Comparison of ENCODE assay signal across 14 cellular contexts in the genomic region with DNA sequence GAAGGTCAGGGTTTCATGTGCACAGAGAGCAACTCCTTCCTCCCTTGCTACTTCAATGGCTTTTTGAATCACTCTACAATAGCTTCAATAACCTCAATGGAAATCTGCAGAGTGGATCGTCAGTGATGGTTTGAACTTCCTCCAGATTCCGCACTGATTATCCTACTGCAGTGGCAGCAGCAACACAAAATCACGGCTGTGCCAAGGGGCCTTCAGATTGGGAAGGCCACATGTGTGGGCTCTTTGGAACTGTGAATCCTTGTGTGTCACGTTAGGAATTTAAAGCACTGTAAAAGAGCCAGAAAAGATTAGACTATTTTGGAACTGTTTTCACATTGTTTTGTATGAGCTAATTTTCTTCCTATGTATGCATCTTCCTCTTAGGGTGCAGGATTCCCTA.
DNase-seq lines count a peak whose midpoint lies in the region; ATAC-seq and TF ChIP-seq lines count a peak whose summit lies in the region.
"Had no signal": no experiment of that assay in that cellular context is flagged by ENCODE, and none has a peak within 500 bp of the region (broad histone marks: within the 10 kb centered on the region; RNA-seq: fewer than 3 reads in every experiment).

No MANE protein-coding gene starts in this region.

- DNase-seq in left ventricle myocardium inferior = no peak
- DNase-seq in Right ventricle myocardium superior = no peak
- DNase-seq in esophagus muscularis mucosa (ENCODE audit: extremely low spot score) = peak; percentile 68
- peak; percentile 36 for DNase-seq in occipital lobe (lab: John Stamatoyannopoulos, UW)
- no peak for DNase-seq in OCI-M1 (lab: John Stamatoyannopoulos, UW)
- DNase-seq in cerebellar cortex (ENCODE audit: low spot score) = no peak
- DNase-seq: 8988T, AML-193, DMS53, GOT3, H9 had no signal

- H3K4me1 ChIP-seq in left ventricle myocardium inferior = peaks cover 53% of the 10 kb centered on the region
- peaks cover 12 to 24% (median 21%) of the 10 kb centered on the region in 4 donors for H3K4me1 ChIP-seq in esophagus muscularis mucosa

- 49% methylated on average over 4 of the region's 4 CpGs for WGBS in esophagus muscularis mucosa

- peak overlapping the region; percentile 70 for H3K4me3 ChIP-seq in left ventricle myocardium inferior
- H3K4me3 ChIP-seq in esophagus muscularis mucosa = no peak overlapping the region
- H3K4me3 ChIP-seq: BLaER1, GM12878 had no signal

- intact Hi-C loops in left ventricle myocardium inferior (cut with micrococcal nuclease) (no loop called here), Right ventricle myocardium superior (cut with DNase I) (no loop called here), esophagus muscularis mucosa (cut with DNase I) (no loop called here)

- TF ChIP-seq CTCF in left ventricle myocardium inferior (IDR thresholded peaks at IDR 0.05; ENCODE audit: borderline replicate concordance) (no peak), esophagus muscularis mucosa (IDR thresholded peaks at IDR 0.05) (no peak)

- no peak for ATAC-seq in Right ventricle myocardium superior (ENCODE audit: poor library complexity)
- ATAC-seq in GM18502 (IDR thresholded peaks at IDR 0.05; ENCODE audit: poor library complexity, unreplicated experiment) = no peak
- ATAC-seq: GM12878 had no signal

- no peak for TF ChIP-seq POLR2A in esophagus muscularis mucosa (IDR thresholded peaks at IDR 0.05; ENCODE audit: low read depth)

- peak overlapping the region; percentile 95 for H3K27ac ChIP-seq in left ventricle myocardium inferior (replicated peaks)
- no peak overlapping the region for H3K27ac ChIP-seq in esophagus muscularis mucosa (replicated peaks in 1 of 4)
- H3K27ac ChIP-seq: BLaER1 had no signal

- TF ChIP-seq EP300 in esophagus muscularis mucosa (IDR thresholded peaks at IDR 0.05) = no peak

- peaks cover 19% of the 10 kb centered on the region for H3K27me3 ChIP-seq in left ventricle myocardium inferior (ENCODE audit: low read depth)
- H3K27me3 ChIP-seq in esophagus muscularis mucosa = peaks cover 0 to 34% (median 13%) of the 10 kb centered on the region in 4 donors
- H3K27me3 ChIP-seq: BLaER1 had no signal

- no peaks in the 10 kb centered on the region for H3K36me3 ChIP-seq in left ventricle myocardium inferior
- H3K36me3 ChIP-seq in esophagus muscularis mucosa = no peaks in the 10 kb centered on the region
- H3K36me3 ChIP-seq: BLaER1 had no signal

- H3K9me3 ChIP-seq in left ventricle myocardium inferior (replicated peaks) = no peaks in the 10 kb centered on the region
- H3K9me3 ChIP-seq in esophagus muscularis mucosa = no peaks in the 10 kb centered on the region

Comparison
In these comparisons a context has a peak if more than half of its experiments do, and no peak if none do; other contexts are left out.
1. DNase-seq: peak in esophagus muscularis mucosa (single experiment) and occipital lobe (single experiment); none in left ventricle myocardium inferior (single experiment), Right ventricle myocardium superior (single experiment), OCI-M1 (single experiment) and cerebellar cortex (single experiment).